8 cellular contexts compared by ENCODE assay signal in the genomic region with DNA sequence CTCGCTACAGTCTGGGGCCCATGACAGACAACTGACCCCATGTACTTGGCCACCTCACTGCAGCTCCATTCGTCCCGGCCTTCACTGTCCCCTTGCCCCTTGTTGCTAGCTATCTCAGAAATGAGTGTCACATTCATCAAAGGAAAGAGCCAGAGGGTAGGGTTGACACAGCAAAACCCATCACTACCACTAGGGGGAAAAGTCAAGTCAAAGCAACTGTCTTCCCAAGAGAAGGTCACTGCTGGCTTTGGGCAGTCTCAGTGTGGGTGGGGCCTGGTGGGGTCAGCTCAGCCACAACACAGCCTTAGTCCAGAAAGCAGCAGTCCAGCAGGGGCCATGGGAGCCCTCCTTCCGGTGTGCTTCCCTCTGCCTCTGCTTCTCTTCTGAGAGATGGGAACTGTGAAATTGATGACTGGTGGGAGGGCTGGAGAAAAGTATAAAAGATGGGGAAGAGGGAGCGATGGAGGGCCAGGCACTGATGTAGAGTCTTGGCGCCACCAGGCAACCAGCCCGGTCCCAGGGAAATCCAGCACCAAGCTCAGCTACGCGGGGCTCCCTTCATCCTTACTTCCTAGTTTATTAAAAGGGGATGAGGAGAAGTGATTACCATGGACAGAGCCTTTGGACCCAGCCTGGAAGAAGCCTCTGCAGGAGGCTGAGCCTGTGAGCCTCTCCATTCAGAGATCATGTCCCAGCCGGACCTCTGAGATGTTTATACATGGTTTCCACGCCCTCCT. TPM values are rescaled to one million over a fixed set of nuclear protein-coding genes. Genes with fewer than 3 reads are reported as not detected.
DNase-seq lines count a peak whose midpoint lies in the region; ATAC-seq and TF ChIP-seq lines count a peak whose summit lies in the region.

No MANE protein-coding gene starts in this region.

- CTCF ChIA-PET in A673 (lab: Charles Lee) (interaction anchor here (0.6 kb wide), 1 partner anchor 39 kb away, joined by 3 read pairs; no protein-coding TSS in a partner anchor), PC-3 (lab: Charles Lee) (no interaction called here)

- H3F3A ChIP-seq in PC-3 (ENCODE audit: low read length, unreplicated experiment): no peaks in the 10 kb centered on the region

- H3K4me3 ChIP-seq in A673 (ENCODE audit: low read depth, low read length, poor library complexity, severe bottlenecking): no peak overlapping the region
- no peak overlapping the region for H3K4me3 ChIP-seq in GM12864 (ENCODE audit: low read depth, low read length)
- no peak overlapping the region for H3K4me3 ChIP-seq in PC-3 (ENCODE audit: low read length)
- H3K4me3 ChIP-seq in effector memory CD4-positive, alpha-beta T cell (ENCODE audit: insufficient read depth, low read depth, low read length, poor library complexity, severe bottlenecking): no peak overlapping the region

- H3K27ac ChIP-seq in A673 (ENCODE audit: low read depth, low read length, poor library complexity, severe bottlenecking) (no peak overlapping the region), PC-3 (ENCODE audit: low read length) (no peak overlapping the region), foreskin keratinocyte (no peak overlapping the region)
- no peak overlapping the region for H3K27ac ChIP-seq in effector memory CD4-positive, alpha-beta T cell (ENCODE audit: insufficient read depth, low read length, poor library complexity, severe bottlenecking)

- intact Hi-C loops in A673 (cut with micrococcal nuclease; ENCODE audit: unreplicated experiment) (no loop called here), PC-3 (cut with micrococcal nuclease) (no loop called here)

- H3K4me1 ChIP-seq in A673 (ENCODE audit: insufficient read depth, low read length, poor library complexity, severe bottlenecking): peaks cover 13% of the 10 kb centered on the region
- H3K4me1 ChIP-seq in PC-3 (ENCODE audit: insufficient read depth, low read length): no peaks in the 10 kb centered on the region
- no peaks in the 10 kb centered on the region for H3K4me1 ChIP-seq in foreskin keratinocyte
- no peaks in the 10 kb centered on the region for H3K4me1 ChIP-seq in effector memory CD4-positive, alpha-beta T cell (ENCODE audit: control insufficient read depth, insufficient read depth, low read length, poor library complexity, severe bottlenecking)

- H3K79me2 ChIP-seq in PC-3 (ENCODE audit: low read length): no peaks in the 10 kb centered on the region

- no peaks in the 10 kb centered on the region for H3K9me2 ChIP-seq in PC-3 (replicated peaks; ENCODE audit: low read length)

- ATAC-seq in PC-3 (peak; percentile 50; the same call in 1 of the 2 replicates), foreskin keratinocyte (no peak)

- DNase-seq in A673 (ENCODE audit: low spot score) (peak; percentile 26), GM12864 (ENCODE audit: low read depth) (no peak), PC-3 (peak; percentile 44), foreskin keratinocyte (no peak), NCI-H2196 treated with DMSO at 0.1 percent for 48 hours (lab: John Stamatoyannopoulos, UW; ENCODE audit: unreplicated experiment) (no peak), NCI-H1105 (lab: John Stamatoyannopoulos, UW) (no peak)
- DNase-seq in activated CD8-positive, alpha-beta memory T cell treated with anti-CD3 and anti-CD28 coated beads, Interleukin-2, amount 50 U/mL, for 48 hours: no peak
- DNase-seq in effector memory CD4-positive, alpha-beta T cell: no peak

- no peaks in the 10 kb centered on the region for H3K9me3 ChIP-seq in A673 (ENCODE audit: low read depth, low read length, poor library complexity, severe bottlenecking)
- H3K9me3 ChIP-seq in PC-3 (ENCODE audit: low read length): no peaks in the 10 kb centered on the region
- H3K9me3 ChIP-seq in effector memory CD4-positive, alpha-beta T cell (ENCODE audit: control insufficient read depth, low read length): no peaks in the 10 kb centered on the region

- no peaks in the 10 kb centered on the region for H3K36me3 ChIP-seq in A673 (ENCODE audit: insufficient read depth, low read length, poor library complexity, severe bottlenecking)
- no peaks in the 10 kb centered on the region for H3K36me3 ChIP-seq in PC-3 (ENCODE audit: low read depth, low read length)
- no peaks in the 10 kb centered on the region for H3K36me3 ChIP-seq in effector memory CD4-positive, alpha-beta T cell (ENCODE audit: control insufficient read depth, insufficient read depth, low read length)

- BruUV-seq in A673 (replicated peaks; lab: Mats Ljungman, UMichigan): no TSS peak
- no TSS peak for BruUV-seq in PC-3 (replicated peaks; lab: Mats Ljungman, UMichigan)

- H3K9ac ChIP-seq in PC-3 (ENCODE audit: low read length): no peak overlapping the region

- POLR2A ChIA-PET in A673 (lab: Charles Lee; ENCODE audit: low non-redundant PET): no interaction called here
- POLR2A ChIA-PET in PC-3 (lab: Charles Lee; ENCODE audit: unreplicated experiment): no interaction called here

- no peak overlapping the region for H3K4me2 ChIP-seq in PC-3 (ENCODE audit: low read length)

- no peak overlapping the region for H2AFZ ChIP-seq in PC-3 (ENCODE audit: low read length)

- H3K27me3 ChIP-seq in A673 (replicated peaks; ENCODE audit: insufficient read depth, low read depth, low read length, poor library complexity) (no peaks in the 10 kb centered on the region), PC-3 (ENCODE audit: low read length) (no peaks in the 10 kb centered on the region), foreskin keratinocyte (no peaks in the 10 kb centered on the region)
- H3K27me3 ChIP-seq in effector memory CD4-positive, alpha-beta T cell (replicated peaks; ENCODE audit: control insufficient read depth, insufficient read depth, low read length, poor library complexity, severe bottlenecking): no peaks in the 10 kb centered on the region

- TF ChIP-seq CTCF in A673 (conservative IDR thresholded peaks at IDR 0.05; ENCODE audit: low read depth, low read length) (peak; percentile 58), GM12864 (IDR thresholded peaks at IDR 0.05; ENCODE audit: low read depth, low read length, missing control alignments) (peak; percentile 73), PC-3 (conservative IDR thresholded peaks at IDR 0.05; ENCODE audit: low read depth, low read length) (peak; percentile 63), foreskin keratinocyte (conservative IDR thresholded peaks at IDR 0.05) (peak; percentile 32)

- no peaks in the 10 kb centered on the region for H4K20me1 ChIP-seq in PC-3 (ENCODE audit: low read length)

RNA-seq across cellular contexts. Expression of a gene that starts 58.0 kb away (rescaled TPM):
- 0.11 and 0.37 TPM in 2 replicates for total RNA-seq in A673 (2021)
- 1.2 TPM in 2 replicates for total RNA-seq in PC-3 (2014; rRNA removed)
- total RNA-seq in foreskin keratinocyte: not detected in 2 replicates
- not detected in 2 replicates for polyA plus RNA-seq in foreskin keratinocyte

Comparison
In these comparisons a context has a peak if more than half of its experiments do, and no peak if none do; other contexts are left out.
1. DNase-seq: peak in A673 (single experiment) and PC-3 (single experiment); none in GM12864 (single experiment), foreskin keratinocyte (0 of 2), NCI-H2196 treated with DMSO at 0.1 percent for 48 hours (single experiment), NCI-H1105 (single experiment), activated CD8-positive, alpha-beta memory T cell treated with anti-CD3 and anti-CD28 coated beads, Interleukin-2, amount 50 U/mL, for 48 hours (single experiment) and effector memory CD4-positive, alpha-beta T cell (0 of 3).
2. Peak in every context shown above with its lines, with median percentiles within 50 percentile points of each other: CTCF ChIP-seq.